In genomic region chr4:120682981-120683380, GRCh38 we compare ENCODE assay signal across 16 cellular contexts.
"Had no signal": no experiment of that assay in that cellular context is flagged by ENCODE, and none has a peak within 500 bp of the region (broad histone marks: within the 10 kb centered on the region; RNA-seq: fewer than 3 reads in every experiment).

No MANE protein-coding gene starts in this region.

- H3K4me3 ChIP-seq: hepatocyte, left ventricle myocardium inferior, thyroid gland, uterus had no signal

- H3K27ac ChIP-seq: hepatocyte, left ventricle myocardium inferior, thyroid gland, uterus, VCaP had no signal

- H3K36me3 Mint-ChIP-seq: memory B cell; natural killer cell treated with Interleukin-12 subunit alpha and Interleukin-12 subunit beta and Interleukin-15 and Interleukin-18, amount 100 ng/mL, for 72 hours; stimulated activated memory B cell treated with anti-CD40 and anti-IgM and Interleukin-4, amounts not matched to agents 10 μg/mL and 1 μg/mL and 100 μg/mL, for 72 hours had no signal

- H3K27me3 ChIP-seq: hepatocyte, thyroid gland, uterus had no signal

- H3K27ac Mint-ChIP-seq: activated naive CD4-positive, alpha-beta T cell treated with anti-CD3 and anti-CD28 coated beads for 36 hours; activated naive CD8-positive, alpha-beta T cell treated with anti-CD3 and anti-CD28 coated beads, Interleukin-2, amount 50 U/mL, for 24 hours; memory B cell; natural killer cell treated with Interleukin-12 subunit alpha and Interleukin-12 subunit beta and Interleukin-15 and Interleukin-18, amount 100 ng/mL, for 72 hours; stimulated activated memory B cell treated with anti-CD40 and anti-IgM and Interleukin-4, amounts not matched to agents 10 μg/mL and 1 μg/mL and 100 μg/mL, for 72 hours had no signal

- H3K9me3 ChIP-seq: left ventricle myocardium inferior, thyroid gland, uterus had no signal

- H2AFZ ChIP-seq: hepatocyte had no signal

- H3K4me1 Mint-ChIP-seq: activated naive CD8-positive, alpha-beta T cell treated with anti-CD3 and anti-CD28 coated beads, Interleukin-2, amount 50 U/mL, for 24 hours; memory B cell; stimulated activated memory B cell treated with anti-CD40 and anti-IgM and Interleukin-4, amounts not matched to agents 10 μg/mL and 1 μg/mL and 100 μg/mL, for 72 hours had no signal

- H3K79me2 ChIP-seq: hepatocyte had no signal

- H3K36me3 ChIP-seq: left ventricle myocardium inferior, thyroid gland, uterus had no signal

- H3K27me3 Mint-ChIP-seq: memory B cell; stimulated activated memory B cell treated with anti-CD40 and anti-IgM and Interleukin-4, amounts not matched to agents 10 μg/mL and 1 μg/mL and 100 μg/mL, for 72 hours had no signal

- H3K9me3 Mint-ChIP-seq: activated naive CD4-positive, alpha-beta T cell treated with anti-CD3 and anti-CD28 coated beads for 36 hours; stimulated activated memory B cell treated with anti-CD40 and anti-IgM and Interleukin-4, amounts not matched to agents 10 μg/mL and 1 μg/mL and 100 μg/mL, for 72 hours had no signal

- H3K4me1 ChIP-seq: left ventricle myocardium inferior, thyroid gland, uterus had no signal

- H3K4me2 ChIP-seq: hepatocyte had no signal

- ATAC-seq: activated naive CD8-positive, alpha-beta T cell treated with anti-CD3 and anti-CD28 coated beads, Interleukin-2, amount 50 U/mL, for 24 hours; esophagus mucosa; natural killer cell treated with Interleukin-12 subunit alpha and Interleukin-12 subunit beta and Interleukin-15 and Interleukin-18, amount 100 ng/mL, for 72 hours; stimulated activated memory B cell treated with anti-CD40 and anti-IgM and Interleukin-4, amounts not matched to agents 10 μg/mL and 1 μg/mL and 100 μg/mL, for 72 hours had no signal

- DNase-seq: activated CD4-positive, alpha-beta T cell treated with anti-CD3 and anti-CD28 coated beads for 1 hour; activated CD4-positive, alpha-beta T cell treated with anti-CD3 and anti-CD28 coated beads, Interleukin-2, amount 50 U/mL, for 4 hours; activated naive CD4-positive, alpha-beta T cell treated with anti-CD3 and anti-CD28 coated beads for 36 hours; activated naive CD8-positive, alpha-beta T cell treated with anti-CD3 and anti-CD28 coated beads, Interleukin-2, amount 50 U/mL, for 24 hours; activated T-cell treated with anti-CD3 and anti-CD28 coated beads for 4 hours; caudate nucleus; left ventricle myocardium inferior; stimulated activated CD4-positive, alpha-beta T cell treated with anti-CD3 and anti-CD28 coated beads, Interleukin-2, amount 100 ng/mL, for 48 hours; thyroid gland; uterus had no signal

- H3K4me3 Mint-ChIP-seq: activated naive CD4-positive, alpha-beta T cell treated with anti-CD3 and anti-CD28 coated beads for 36 hours; activated naive CD8-positive, alpha-beta T cell treated with anti-CD3 and anti-CD28 coated beads, Interleukin-2, amount 50 U/mL, for 24 hours; memory B cell; natural killer cell treated with Interleukin-12 subunit alpha and Interleukin-12 subunit beta and Interleukin-15 and Interleukin-18, amount 100 ng/mL, for 72 hours; stimulated activated memory B cell treated with anti-CD40 and anti-IgM and Interleukin-4, amounts not matched to agents 10 μg/mL and 1 μg/mL and 100 μg/mL, for 72 hours had no signal
